ENCODE assay signal across 8 cellular contexts in the genomic region with DNA sequence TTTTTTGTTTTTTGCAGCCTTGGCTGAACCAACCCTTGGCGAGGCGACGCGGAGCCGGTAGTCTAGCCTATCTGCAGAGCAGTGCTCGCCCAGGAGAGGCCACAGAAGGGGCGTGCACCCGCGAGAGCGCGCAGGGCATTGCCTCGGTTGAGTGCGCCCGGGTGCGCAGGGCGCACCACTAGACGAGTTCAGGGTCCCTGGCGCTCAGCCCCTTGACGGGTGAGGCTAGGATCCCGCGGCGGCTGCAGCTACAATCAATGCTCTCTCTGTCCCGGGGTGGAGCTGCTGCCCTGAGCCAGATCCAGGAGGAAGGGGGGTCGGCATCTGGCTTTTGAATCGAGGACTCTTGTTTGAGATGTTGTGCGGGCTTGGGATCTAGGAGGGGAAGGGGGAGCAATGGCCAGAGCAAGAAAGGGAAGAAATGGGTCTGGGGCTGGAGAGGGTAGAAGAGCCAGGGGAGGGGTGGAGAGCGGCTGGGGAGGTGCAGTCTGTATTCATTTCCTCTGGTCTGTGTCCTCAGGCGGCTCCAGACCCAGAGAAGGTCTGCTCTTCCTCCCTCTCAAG. TPM values are rescaled to one million over a fixed set of nuclear protein-coding genes. Genes with fewer than 3 reads are reported as not detected.
DNase-seq lines count a peak whose midpoint lies in the region; ATAC-seq and TF ChIP-seq lines count a peak whose summit lies in the region.

No MANE protein-coding gene starts in this region.

- H3K36me3 ChIP-seq in lower lobe of right lung (no peaks in the 10 kb centered on the region), transverse colon (no peaks in the 10 kb centered on the region)

- intact Hi-C loops in lower lobe of right lung (cut with DNase I): no loop called here
- intact Hi-C loops in transverse colon (cut with DNase I; ENCODE audit: low total_unique reads): no loop called here
- intact Hi-C loops in left colon (cut with DNase I, micrococcal nuclease): no loop called here

- H3K4me1 ChIP-seq in lower lobe of right lung (peaks cover 15% of the 10 kb centered on the region), transverse colon (peaks cover 0 to 16% (median 2%) of the 10 kb centered on the region in 4 donors)

- peak overlapping the region; percentile 41 for H3K4me3 ChIP-seq in lower lobe of right lung
- H3K4me3 ChIP-seq in transverse colon: peak overlapping the region in 3 of 4 donors; percentile 33 to 50 (median 42)

- H3K9me3 ChIP-seq in lower lobe of right lung (no peaks in the 10 kb centered on the region), transverse colon (no peaks in the 10 kb centered on the region)

- DNase-seq in stimulated activated CD4-positive, alpha-beta T cell treated with anti-CD3 and anti-CD28 coated beads, Interleukin-4, amount 100 ng/mL, for 1 hour: peak; percentile 3
- DNase-seq in stimulated activated CD4-positive, alpha-beta T cell treated with anti-CD3 and anti-CD28 coated beads, Interleukin-4, amount 100 ng/mL, for 24 hours: no peak
- peak; percentile 71 for DNase-seq in astrocyte of the hippocampus (ENCODE audit: low read depth, low spot score)
- no peak for DNase-seq in lower lobe of right lung
- no peak for DNase-seq in transverse colon
- no peak for DNase-seq in KG1 (lab: John Stamatoyannopoulos, UW)
- DNase-seq in left colon: no peak

- ATAC-seq in lower lobe of right lung (no peak), GM19467 (IDR thresholded peaks at IDR 0.05; ENCODE audit: unreplicated experiment) (no peak), left colon (no peak)

- in situ Hi-C loops in transverse colon (cut with MboI; ENCODE audit: low pct_ligation_motif_present in 1 of 4, low pct_unique_long_range_greater_than_20kb in 1 of 4, low sequenced_read_pairs in 3 of 4): no loop called here

- H3K27ac ChIP-seq in lower lobe of right lung (no peak overlapping the region), transverse colon (peak overlapping the region; percentile 70 to 71 (median 70))

- TF ChIP-seq EP300 in transverse colon (IDR thresholded peaks at IDR 0.05; ENCODE audit: low read depth): no peak

- TF ChIP-seq CTCF in lower lobe of right lung (IDR thresholded peaks at IDR 0.05) (no peak), transverse colon (IDR thresholded peaks at IDR 0.05) (no peak)

- WGBS in transverse colon (ENCODE audit: low coverage in 1 of 2), 2 donors: 8% methylated on average over 28 of the region's 28 CpGs; no CpG with 5 or more reads in 1 of the 2 donors

- no peak for TF ChIP-seq POLR2A in transverse colon (IDR thresholded peaks at IDR 0.05)

- H3K27me3 ChIP-seq in lower lobe of right lung (ENCODE audit: low read depth) (peaks cover 47% of the 10 kb centered on the region), transverse colon (peaks cover 38% of the 10 kb centered on the region)

RNA-seq across cellular contexts. Expression of gene THY1, which starts 0.9 kb away (rescaled TPM):
- total RNA-seq in lower lobe of right lung (7.5 TPM), transverse colon (10 to 100 TPM in 3 of 4 donors, 1 to 10 TPM in 1; 5.6 to 17.6 (median 12.8) TPM), left colon (1 to 10 TPM; 1.8 to 6.4 TPM)

RNA-seq across cellular contexts. Expression of gene USP2, which starts 40.5 kb away (rescaled TPM):
- total RNA-seq in lower lobe of right lung (5.1 TPM), transverse colon (10 to 100 TPM in 3 of 4 donors, 1 to 10 TPM in 1; 9.8 to 26.6 (median 22.7) TPM), left colon (10 to 100 TPM; 26.0 to 63.6 TPM)

Comparison
In these comparisons a context has a peak if more than half of its experiments do, and no peak if none do; other contexts are left out.
1. DNase-seq: peak in stimulated activated CD4-positive, alpha-beta T cell treated with anti-CD3 and anti-CD28 coated beads, Interleukin-4, amount 100 ng/mL, for 1 hour (single experiment) and astrocyte of the hippocampus (single experiment); none in stimulated activated CD4-positive, alpha-beta T cell treated with anti-CD3 and anti-CD28 coated beads, Interleukin-4, amount 100 ng/mL, for 24 hours (single experiment), lower lobe of right lung (single experiment), transverse colon (single experiment), KG1 (single experiment) and left colon (0 of 2).